In genomic region chr1:43348343-43348808, GRCh38 we compare ENCODE assay signal across 8 cellular contexts. TPM values are rescaled to one million over a fixed set of nuclear protein-coding genes. Genes with fewer than 3 reads are reported as not detected.
DNase-seq lines count a peak whose midpoint lies in the region; ATAC-seq and TF ChIP-seq lines count a peak whose summit lies in the region.

No MANE protein-coding gene starts in this region.

- H3K9me3 ChIP-seq in heart left ventricle, result no peaks in the 10 kb centered on the region
- H3K9me3 ChIP-seq in gastrocnemius medialis, result no peaks in the 10 kb centered on the region

- 20 to 27% (median 21%) methylated on average over 12 to 22 of the region's 22 CpGs for WGBS in heart left ventricle, 4 donors

- H3K9me3 Mint-ChIP-seq in activated CD4-positive, alpha-beta T cell treated with anti-CD3 and anti-CD28 coated beads, Interleukin-2, amount 10 ng/mL, durations not matched to agents 7 days and 5 days, result no peaks in the 10 kb centered on the region

- intact Hi-C loops in heart left ventricle (cut with DNase I) (loop anchor here in 2 of 10 donors (5.0 kb wide), 2 partner anchors 46 to 111 kb away; partner anchors contain the start of gene TIE1 (in 1 of the 2)), gastrocnemius medialis (cut with DNase I; ENCODE audit: low total_unique reads) (loop anchor here (2.0 kb wide), 1 partner anchor 40 kb away; the partner anchor contains the start of genes MED8 and SZT2)

- in situ Hi-C loops in gastrocnemius medialis (cut with MboI; ENCODE audit: low sequenced_read_pairs in 4 of 4), result no loop called here

- DNase-seq in activated CD4-positive, alpha-beta T cell treated with anti-CD3 and anti-CD28 coated beads, Interleukin-2, amount 10 ng/mL, durations not matched to agents 7 days and 5 days, result no peak
- DNase-seq in activated CD4-positive, alpha-beta T cell treated with anti-CD3 and anti-CD28 coated beads, Interleukin-2, amount 50 U/mL, for 4 hours, result no peak
- DNase-seq in heart left ventricle (no peak), gastrocnemius medialis (peak in 1 of 2 donors; percentile 22), T1000 (lab: John Stamatoyannopoulos, UW) (no peak)
- DNase-seq in activated naive CD4-positive, alpha-beta T cell treated with anti-CD3 and anti-CD28 coated beads, Interleukin-2, amount 50 U/mL, for 16 hours, result no peak

- no peaks in the 10 kb centered on the region for H3K27me3 ChIP-seq in heart left ventricle
- H3K27me3 ChIP-seq in gastrocnemius medialis, result no peaks in the 10 kb centered on the region

- no peak for TF ChIP-seq CTCF in VCaP (conservative IDR thresholded peaks at IDR 0.05)
- TF ChIP-seq CTCF in heart left ventricle (IDR thresholded peaks at IDR 0.05), result no peak
- no peak for TF ChIP-seq CTCF in gastrocnemius medialis (IDR thresholded peaks at IDR 0.05 in 4 of 5, conservative IDR thresholded peaks at IDR 0.05 in 1 of 5)

- H3K36me3 ChIP-seq in heart left ventricle, result no peaks in the 10 kb centered on the region
- H3K36me3 ChIP-seq in gastrocnemius medialis, result no peaks in the 10 kb centered on the region

- H3K27ac ChIP-seq in VCaP, result peak overlapping the region; percentile 93
- H3K27ac ChIP-seq in heart left ventricle, result peak overlapping the region; percentile 78 to 100 (median 96)
- peak overlapping the region; percentile 66 to 85 (median 78) for H3K27ac ChIP-seq in gastrocnemius medialis

- H3K27me3 Mint-ChIP-seq in activated CD4-positive, alpha-beta T cell treated with anti-CD3 and anti-CD28 coated beads, Interleukin-2, amount 10 ng/mL, durations not matched to agents 7 days and 5 days, result no peaks in the 10 kb centered on the region

- ATAC-seq in heart left ventricle (peak in 3 of 4 donors; percentile 1 to 6 (median 4)), gastrocnemius medialis (peak; percentile 22 to 44), HG03469 (IDR thresholded peaks at IDR 0.05; ENCODE audit: unreplicated experiment) (no peak)

- POLR2A ChIA-PET in activated CD4-positive, alpha-beta T cell treated with anti-CD3 and anti-CD28 coated beads, Interleukin-2, amount 10 ng/mL, durations not matched to agents 7 days and 5 days (lab: Charles Lee), result interaction anchor here (0.6 to 1.4 kb wide), 2 partner anchors 19 to 1438 kb away, joined by 3 to 4 read pairs; partner anchors contain the start of gene ELOVL1

- H3K36me3 Mint-ChIP-seq in activated CD4-positive, alpha-beta T cell treated with anti-CD3 and anti-CD28 coated beads, Interleukin-2, amount 10 ng/mL, durations not matched to agents 7 days and 5 days (ENCODE audit: low read depth), result no peaks in the 10 kb centered on the region

- H3K4me1 Mint-ChIP-seq in activated CD4-positive, alpha-beta T cell treated with anti-CD3 and anti-CD28 coated beads, Interleukin-2, amount 10 ng/mL, durations not matched to agents 7 days and 5 days, result peaks cover 17% of the 10 kb centered on the region

- H3K4me3 ChIP-seq in heart left ventricle (peak overlapping the region; percentile 34 to 90 (median 60)), gastrocnemius medialis (peak overlapping the region; percentile 64 to 83 (median 70))

- H3K4me1 ChIP-seq in heart left ventricle, result peaks cover 0 to 60% (median 30%) of the 10 kb centered on the region in 12 donors
- peaks cover 16 to 18% of the 10 kb centered on the region in 2 donors for H3K4me1 ChIP-seq in gastrocnemius medialis

- peak overlapping the region; percentile 42 for H3K4me3 Mint-ChIP-seq in activated CD4-positive, alpha-beta T cell treated with anti-CD3 and anti-CD28 coated beads, Interleukin-2, amount 10 ng/mL, durations not matched to agents 7 days and 5 days

- CTCF ChIA-PET in activated CD4-positive, alpha-beta T cell treated with anti-CD3 and anti-CD28 coated beads, Interleukin-2, amount 10 ng/mL, durations not matched to agents 7 days and 5 days (lab: Charles Lee), result no interaction called here

- H3K27ac Mint-ChIP-seq in activated CD4-positive, alpha-beta T cell treated with anti-CD3 and anti-CD28 coated beads, Interleukin-2, amount 10 ng/mL, durations not matched to agents 7 days and 5 days, result no peak overlapping the region

- TF ChIP-seq POLR2A in heart left ventricle (IDR thresholded peaks at IDR 0.05) (no peak), gastrocnemius medialis (IDR thresholded peaks at IDR 0.05) (no peak)

RNA-seq across cellular contexts. Expression of gene CDC20, which starts 10.4 kb away (rescaled TPM):
- total RNA-seq in activated CD4-positive, alpha-beta T cell treated with anti-CD3 and anti-CD28 coated beads, Interleukin-2, amount 10 ng/mL, durations not matched to agents 7 days and 5 days, result 100 to 1,000 TPM; 176 to 188 TPM
- total RNA-seq in heart left ventricle, result 10 to 100 TPM in 1 of 9 donors, 1 to 10 TPM in 5, under 1 TPM in 3; 0.45 to 16.9 (median 1.5) TPM
- under 1 TPM; 0.38 to 0.49 TPM for polyA plus RNA-seq in heart left ventricle
- 1 to 10 TPM in 1 of 4 donors, under 1 TPM in 3; 0.46 to 2.4 (median 0.76) TPM for total RNA-seq in gastrocnemius medialis

RNA-seq across cellular contexts. Expression of gene MPL, which starts 10.8 kb away (rescaled TPM):
- total RNA-seq in activated CD4-positive, alpha-beta T cell treated with anti-CD3 and anti-CD28 coated beads, Interleukin-2, amount 10 ng/mL, durations not matched to agents 7 days and 5 days, result not detected
- total RNA-seq in heart left ventricle, result under 1 TPM; 0.25 to 0.98 (median 0.59) TPM
- under 1 TPM in 1 of 2 donors, not detected in 1; 0.11 TPM for polyA plus RNA-seq in heart left ventricle
- not detected for total RNA-seq in gastrocnemius medialis

RNA-seq across cellular contexts. Expression of gene ELOVL1, which starts 19.4 kb away (rescaled TPM):
- 10 to 100 TPM; 77.1 to 85.0 TPM for total RNA-seq in activated CD4-positive, alpha-beta T cell treated with anti-CD3 and anti-CD28 coated beads, Interleukin-2, amount 10 ng/mL, durations not matched to agents 7 days and 5 days
- total RNA-seq in heart left ventricle (10 to 100 TPM; 22.1 to 63.5 (median 33.6) TPM), gastrocnemius medialis (10 to 100 TPM; 19.6 to 26.7 (median 21.4) TPM)
- 10 to 100 TPM; 25.7 to 93.4 TPM for polyA plus RNA-seq in heart left ventricle

RNA-seq across cellular contexts. Expression of gene MED8, which starts 41.2 kb away (rescaled TPM):
- total RNA-seq in activated CD4-positive, alpha-beta T cell treated with anti-CD3 and anti-CD28 coated beads, Interleukin-2, amount 10 ng/mL, durations not matched to agents 7 days and 5 days, result 10 to 100 TPM; 30.2 to 33.3 TPM
- total RNA-seq in heart left ventricle (10 to 100 TPM; 13.7 to 25.4 (median 16.9) TPM), gastrocnemius medialis (10 to 100 TPM; 14.9 to 30.8 (median 23.8) TPM)
- 10 to 100 TPM; 11.7 to 31.4 TPM for polyA plus RNA-seq in heart left ventricle

RNA-seq across cellular contexts. Expression of gene SZT2, which starts 41.3 kb away (rescaled TPM):
- total RNA-seq in activated CD4-positive, alpha-beta T cell treated with anti-CD3 and anti-CD28 coated beads, Interleukin-2, amount 10 ng/mL, durations not matched to agents 7 days and 5 days, result 10 to 100 TPM; 66.6 to 74.3 TPM
- total RNA-seq in heart left ventricle, result 10 to 100 TPM; 19.0 to 39.7 (median 24.4) TPM
- 10 to 100 TPM; 13.1 to 29.1 TPM for polyA plus RNA-seq in heart left ventricle
- total RNA-seq in gastrocnemius medialis, result 10 to 100 TPM; 15.9 to 20.9 (median 17.9) TPM

Comparison
In these comparisons a context has a peak if more than half of its experiments do, and no peak if none do; other contexts are left out.
1. RNA of gene CDC20, which starts 10.4 kb away (total RNA-seq): 176 to 188 TPM in activated CD4-positive, alpha-beta T cell treated with anti-CD3 and anti-CD28 coated beads, Interleukin-2, amount 10 ng/mL, durations not matched to agents 7 days and 5 days; 0.45 to 16.9 TPM in heart left ventricle and 0.46 to 2.4 TPM in gastrocnemius medialis; every median in the first group is over 4 times any median in the second.
2. Peak in every context shown above with its lines, with median percentiles within 50 percentile points of each other: H3K27ac ChIP-seq.